Comparison of ENCODE assay signal across 8 cellular contexts in genomic region chr4:51906167-51906647, GRCh38.
DNase-seq lines count a peak whose midpoint lies in the region; ATAC-seq, FAIRE-seq and TF ChIP-seq lines count a peak whose summit lies in the region.

No MANE protein-coding gene starts in this region.

- H3K18ac ChIP-seq in IMR-90 (ENCODE audit: low read depth, low read length): no peak overlapping the region

- no peak overlapping the region for H2BK120ac ChIP-seq in IMR-90 (ENCODE audit: low read depth, low read length)

- no peaks in the 10 kb centered on the region for H3K27me3 ChIP-seq in IMR-90 (ENCODE audit: control insufficient read depth, insufficient read depth, low read length)
- no peaks in the 10 kb centered on the region for H3K27me3 ChIP-seq in sigmoid colon

- no peak overlapping the region for H3K4ac ChIP-seq in IMR-90 (ENCODE audit: low read depth, low read length)

- in situ Hi-C loops in IMR-90 (cut with MboI; ENCODE audit: low sequenced_read_pairs): no loop called here

- H2AK9ac ChIP-seq in IMR-90 (replicated peaks; ENCODE audit: low read depth, low read length, poor library complexity): no peak overlapping the region

- H3K4me3 ChIP-seq in IMR-90 (ENCODE audit: insufficient read depth, low read depth, low read length): no peak overlapping the region
- no peak overlapping the region for H3K4me3 ChIP-seq in sigmoid colon
- no peak overlapping the region for H3K4me3 ChIP-seq in kidney (ENCODE audit: low read length in 2 of 2)

- TF ChIP-seq CTCF in IMR-90 (conservative IDR thresholded peaks at IDR 0.05; ENCODE audit: low read depth, low read length) (no peak), sigmoid colon (IDR thresholded peaks at IDR 0.05) (no peak), kidney (IDR thresholded peaks at IDR 0.05; ENCODE audit: borderline replicate concordance, extremely low read depth, insufficient read depth) (no peak)

- no peak for TF ChIP-seq POLR2A in IMR-90 (IDR thresholded peaks at IDR 0.05; ENCODE audit: low read depth, low read length)
- TF ChIP-seq POLR2A in H54 (IDR thresholded peaks at IDR 0.05; ENCODE audit: low read depth, low read length): no peak
- TF ChIP-seq POLR2A in sigmoid colon (IDR thresholded peaks at IDR 0.05): no peak

- no peak overlapping the region for H2BK20ac ChIP-seq in IMR-90 (ENCODE audit: low read depth, low read length)

- no CpG with 5 or more reads among the region's 5 CpGs for WGBS in IMR-90 (ENCODE audit: extremely low coverage in 2 of 2, insufficient read length in 1 of 2), 2 experiments
- 16 to 30% methylated on average over 5 of the region's 5 CpGs for WGBS in sigmoid colon, 2 donors

- no peak for TF ChIP-seq EP300 in sigmoid colon (IDR thresholded peaks at IDR 0.05)

- H4K8ac ChIP-seq in IMR-90 (ENCODE audit: low read depth in 2 of 2, low read length in 2 of 2): no peak overlapping the region

- H4K20me1 ChIP-seq in IMR-90 (ENCODE audit: insufficient read depth, low read length): no peaks in the 10 kb centered on the region; the same call in 1 of the 2 replicates

- no peak overlapping the region for H3K23ac ChIP-seq in IMR-90 (ENCODE audit: low read depth, low read length)

- peaks cover 0 to 10% of the 10 kb centered on the region in 2 experiments; a peak in 3 of 4 replicates for H3K79me1 ChIP-seq in IMR-90 (ENCODE audit: low read depth in 1 of 2, low read length in 2 of 2)

- no peak overlapping the region for H2BK15ac ChIP-seq in IMR-90 (ENCODE audit: low read depth, low read length)

- H2AK5ac ChIP-seq in IMR-90 (ENCODE audit: low read depth, low read length): 0 out of 2 replicates have a peak overlapping the region, but pooled peaks have one; percentile 28

- BruUV-seq in IMR-90 (replicated peaks; lab: Mats Ljungman, UMichigan): no TSS peak

- H3K4me2 ChIP-seq in IMR-90 (ENCODE audit: low read depth, low read length): no peak overlapping the region

- no peak for TF ChIP-seq RAD21 in IMR-90 (IDR thresholded peaks at IDR 0.05; ENCODE audit: low read length)

- H3K36me3 ChIP-seq in IMR-90 (ENCODE audit: control insufficient read depth, insufficient read depth, low read length) (peaks cover 25% of the 10 kb centered on the region), sigmoid colon (peaks cover 0 to 68% (median 12%) of the 10 kb centered on the region in 4 donors), kidney (ENCODE audit: control insufficient read depth in 1 of 2, insufficient read depth in 2 of 2, low read length in 2 of 2) (peaks cover 15 to 16% of the 10 kb centered on the region in 2 donors)

- H3K9ac ChIP-seq in IMR-90 (ENCODE audit: low read depth, low read length) (no peak overlapping the region), kidney (ENCODE audit: low read length in 2 of 2) (no peak overlapping the region)

- ATAC-seq in GM18499 (IDR thresholded peaks at IDR 0.05; ENCODE audit: insufficient read depth, unreplicated experiment) (peak; percentile 97), GM21529 (IDR thresholded peaks at IDR 0.05; ENCODE audit: unreplicated experiment) (peak; percentile 98), IMR-90 (ENCODE audit: low read depth) (peak; percentile 24; the same call in 1 of the 2 replicates)

- H3K56ac ChIP-seq in IMR-90 (ENCODE audit: extremely low read depth, insufficient read depth, low read length): no peak overlapping the region

- dilution Hi-C loops in IMR-90 (cut with HindIII; ENCODE audit: low sequenced_read_pairs, unreplicated experiment): no loop called here

- peaks cover 8% of the 10 kb centered on the region for H3K9me1 ChIP-seq in IMR-90 (ENCODE audit: insufficient read depth, low read length)

- no peak overlapping the region for H2AFZ ChIP-seq in IMR-90 (replicated peaks; ENCODE audit: low read length, poor library complexity)

- FAIRE-seq in H54 (lab: Jason Lieb, UNC) (no peak), kidney (lab: Jason Lieb, UNC) (no peak)

- no peak overlapping the region for H4K5ac ChIP-seq in IMR-90 (ENCODE audit: low read depth, low read length)

- intact Hi-C loops in IMR-90 (cut with micrococcal nuclease): no loop called here
- intact Hi-C loops in sigmoid colon (cut with DNase I): no loop called here
- intact Hi-C loops in kidney (cut with DNase I): no loop called here

- no peak overlapping the region for H4K91ac ChIP-seq in IMR-90 (ENCODE audit: insufficient read depth, low read depth, low read length)

- POLR2A ChIA-PET in IMR-90 (lab: Charles Lee; ENCODE audit: unreplicated experiment): no interaction called here

- H3K4me1 ChIP-seq in IMR-90 (ENCODE audit: control insufficient read depth, insufficient read depth, low read length) (peaks cover 2% of the 10 kb centered on the region; the same call in 1 of the 2 replicates), sigmoid colon (peaks cover 0 to 18% (median 14%) of the 10 kb centered on the region in 4 donors), kidney (ENCODE audit: control insufficient read depth in 1 of 2, insufficient read depth in 1 of 2, low read depth in 1 of 2, low read length in 2 of 2) (peaks cover 5 to 14% of the 10 kb centered on the region in 2 donors)

- no peak overlapping the region for H2BK5ac ChIP-seq in IMR-90 (ENCODE audit: low read depth, low read length, poor library complexity, severe bottlenecking)

- H3K27ac ChIP-seq in IMR-90 (ENCODE audit: insufficient read depth, low read length) (no peak overlapping the region), sigmoid colon (no peak overlapping the region), kidney (ENCODE audit: low read depth in 2 of 2, low read length in 2 of 2) (no peak overlapping the region)

- no peak overlapping the region for H3K14ac ChIP-seq in IMR-90 (replicated peaks; ENCODE audit: low read depth, low read length)

- CTCF ChIA-PET in IMR-90 (lab: Yijun Ruan, JAX): interaction anchor here (1.0 kb wide), 1 partner anchor 10 kb away, joined by 3 read pairs; no protein-coding TSS in a partner anchor

- peak; percentile 47 for DNase-seq in IMR-90
- peak; percentile 41 for DNase-seq in iris pigment epithelial cell (ENCODE audit: low read depth)
- no peak for DNase-seq in H54 (ENCODE audit: insufficient read length, low spot score)
- DNase-seq in sigmoid colon: no peak
- no peak for DNase-seq in kidney
- DNase-seq in NCI-H2227 treated with DMSO at 0.1 percent for 48 hours (lab: John Stamatoyannopoulos, UW): no peak

- H3K9me3 ChIP-seq in IMR-90 (ENCODE audit: control insufficient read depth, insufficient read depth, low read length) (no peaks in the 10 kb centered on the region), sigmoid colon (no peaks in the 10 kb centered on the region), kidney (ENCODE audit: control insufficient read depth in 1 of 2, low read length in 2 of 2) (no peaks in the 10 kb centered on the region)

TF ChIP-seq in IMR-90, 13 proteins besides CTCF, POLR2A, EP300 and RAD21:
- TF ChIP-seq BHLHE40 (IDR thresholded peaks at IDR 0.05; ENCODE audit: low read depth, low read length): peak; percentile 29; the same call in 1 of the 2 replicates
- TF ChIP-seq MXI1 (IDR thresholded peaks at IDR 0.05; ENCODE audit: borderline replicate concordance, low read depth, low read length): no peak
TF ChIP-seq in IMR-90: peak in this region for 1.

Comparison
In these comparisons a context has a peak if more than half of its experiments do, and no peak if none do; other contexts are left out.
1. ATAC-seq: peak in every context shown above with its lines; median percentile 98 in GM21529; 97 in GM18499; 24 in IMR-90.
2. DNase-seq: peak in IMR-90 (single experiment) and iris pigment epithelial cell (single experiment); none in H54 (single experiment), sigmoid colon (single experiment), kidney (single experiment) and NCI-H2227 treated with DMSO at 0.1 percent for 48 hours (single experiment).